ENCODE assay signal across 19 cellular contexts in genomic region chr6:72760130-72760793, GRCh38.
DNase-seq lines count a peak whose midpoint lies in the region; ATAC-seq and TF ChIP-seq lines count a peak whose summit lies in the region.
"Had no signal": no experiment of that assay in that cellular context is flagged by ENCODE, and none has a peak within 500 bp of the region (broad histone marks: within the 10 kb centered on the region; RNA-seq: fewer than 3 reads in every experiment).

No MANE protein-coding gene starts in this region.

- no peaks in the 10 kb centered on the region for H3K36me3 ChIP-seq in SK-N-MC (ENCODE audit: insufficient read depth, low read length)
- H3K36me3 ChIP-seq: breast epithelium had no signal

- no peaks in the 10 kb centered on the region for H3K9me3 ChIP-seq in SK-N-MC (ENCODE audit: low read depth, low read length)
- H3K9me3 ChIP-seq: breast epithelium had no signal

- H3K27me3 ChIP-seq in dorsolateral prefrontal cortex = no peaks in the 10 kb centered on the region
- H3K27me3 ChIP-seq: breast epithelium had no signal

- H3K9ac ChIP-seq in SK-N-MC (ENCODE audit: insufficient read length) = peak overlapping the region; percentile 8

- intact Hi-C loops in sciatic nerve (cut with DNase I) (no loop called here), dorsolateral prefrontal cortex (cut with DNase I) (no loop called here)

- peak overlapping the region; percentile 16; the same call in 1 of the 2 replicates for H3K4me3 ChIP-seq in LNCaP clone FGC (ENCODE audit: low read depth, low read length)
- peak overlapping the region; percentile 10; the same call in 1 of the 2 replicates for H3K4me3 ChIP-seq in SK-N-MC
- H3K4me3 ChIP-seq in fibroblast of pulmonary artery (replicated peaks; ENCODE audit: low read depth, low read length) = no peak overlapping the region
- H3K4me3 ChIP-seq in dorsolateral prefrontal cortex = peak overlapping the region in 14 of 59 donors; percentile 1 to 31 (median 19)
- H3K4me3 ChIP-seq: breast epithelium had no signal

- TF ChIP-seq CTCF in LNCaP clone FGC (IDR thresholded peaks at IDR 0.05; ENCODE audit: control insufficient read depth, extremely low read depth, insufficient read depth) = no peak
- TF ChIP-seq CTCF in fibroblast of pulmonary artery (IDR thresholded peaks at IDR 0.05; ENCODE audit: low read length, missing control alignments) = no peak
- no peak for TF ChIP-seq CTCF in dorsolateral prefrontal cortex (IDR thresholded peaks at IDR 0.05 in 54 of 56, conservative IDR thresholded peaks at IDR 0.05 in 2 of 56; ENCODE audit: low read depth in 1 of 56, partially characterized antibody in 56 of 56)

- DNase-seq in LNCaP clone FGC (ENCODE audit: low read depth) (peak; percentile 13), SK-N-MC (ENCODE audit: low read depth, low spot score) (no peak), fibroblast of pulmonary artery (ENCODE audit: low read depth) (peak; percentile 43), sciatic nerve (ENCODE audit: low spot score) (no peak), dorsolateral prefrontal cortex (no peak)
- no peak for DNase-seq in activated effector memory CD4-positive, alpha-beta T cell treated with Interleukin-2 at 50 U/mL for 16 hours
- DNase-seq in activated CD4-positive, CD25-positive, alpha-beta regulatory T cell (lab: John Stamatoyannopoulos, UW) = no peak
- DNase-seq: activated gamma-delta T cell; CD4-positive, CD25-positive, alpha-beta regulatory T cell; glutamatergic neuron; HCEC 1CT; islet precursor cell; KG1; NCI-H1417; NCI-H510A treated with DMSO at 0.1 percent for 48 hours; stimulated activated CD4-positive, alpha-beta T cell treated with anti-CD3 and anti-CD28 coated beads, Interleukin-15, amount 100 ng/mL, for 24 hours had no signal

- no peak overlapping the region for H3K27ac ChIP-seq in SK-N-MC
- peak overlapping the region in 1 of 59 donors; percentile 9 for H3K27ac ChIP-seq in dorsolateral prefrontal cortex
- H3K27ac ChIP-seq: breast epithelium, HL-60 had no signal

- ATAC-seq in sciatic nerve (peak; percentile 45), HG03354 (IDR thresholded peaks at IDR 0.05; ENCODE audit: poor library complexity, severe bottlenecking, unreplicated experiment) (no peak)

Comparison
In these comparisons a context has a peak if more than half of its experiments do, and no peak if none do; other contexts are left out.
1. DNase-seq: peak in LNCaP clone FGC (single experiment) and fibroblast of pulmonary artery (single experiment); none in SK-N-MC (single experiment), sciatic nerve (single experiment), activated effector memory CD4-positive, alpha-beta T cell treated with Interleukin-2 at 50 U/mL for 16 hours (single experiment), dorsolateral prefrontal cortex (0 of 10) and activated CD4-positive, CD25-positive, alpha-beta regulatory T cell (0 of 4).